In genomic region chr3:167810236-167810635, GRCh38 we compare ENCODE assay signal across 9 cellular contexts.
"Had no signal": no experiment of that assay in that cellular context is flagged by ENCODE, and none has a peak within 500 bp of the region (broad histone marks: within the 10 kb centered on the region; RNA-seq: fewer than 3 reads in every experiment).

No MANE protein-coding gene starts in this region.

- H2AFZ ChIP-seq: GM23248, GM23338 had no signal

- H3K27ac ChIP-seq: GM23248 had no signal

- H3K4me3 ChIP-seq: GM23248, GM23338, HAP-1 had no signal

- DNase-seq: GM23248, GOT3, H7, H9, HCEC 1CT, HFFc6 had no signal

- H3K9ac ChIP-seq: GM23248 had no signal

- ATAC-seq: GM23338, HCT116 had no signal

- H3K4me2 ChIP-seq: GM23338 had no signal

- H3K9me3 ChIP-seq: HAP-1 had no signal

- H3K36me3 ChIP-seq: HAP-1 had no signal
